ENCODE assay signal across 1 cellular context in genomic region chr17:76523084-76524037, GRCh38.
TF ChIP-seq lines count a peak whose summit lies in the region.

No MANE protein-coding gene starts in this region.

TF ChIP-seq in HepG2, 621 proteins besides CTCF, POLR2A, EP300 and RAD21 (continued from another document and continues in another):
- TF ChIP-seq ATF2 (CRISPR knock-in tag; IDR thresholded peaks at IDR 0.05), result peak; percentile 73
- TF ChIP-seq ZEB1 (IDR thresholded peaks at IDR 0.05; ENCODE audit: insufficient replicate concordance, low read depth), result peak; percentile 53
- no peak for TF ChIP-seq SSRP1 (CRISPR knock-in tag; IDR thresholded peaks at IDR 0.05)
- no peak for TF ChIP-seq KDM5A (IDR thresholded peaks at IDR 0.05; ENCODE audit: borderline replicate concordance, low read length)
- TF ChIP-seq HDAC6 (IDR thresholded peaks at IDR 0.05; ENCODE audit: low read depth, low read length), result no peak
- TF ChIP-seq BCL6 (CRISPR knock-in tag; IDR thresholded peaks at IDR 0.05), result peak; percentile 56; the same call in 1 of the 2 replicates
- no peak for TF ChIP-seq HMGA1 (CRISPR knock-in tag; conservative IDR thresholded peaks at IDR 0.05)
- TF ChIP-seq TEAD2 (CRISPR knock-in tag; IDR thresholded peaks at IDR 0.05), result no peak
- no peak; the same call in 1 of the 2 replicates for TF ChIP-seq FOXJ3 (CRISPR knock-in tag; IDR thresholded peaks at IDR 0.05; ENCODE audit: borderline replicate concordance)
- TF ChIP-seq ZNF530 (CRISPR knock-in tag; IDR thresholded peaks at IDR 0.05; ENCODE audit: low read depth), result no peak
- TF ChIP-seq NR2F1 (CRISPR knock-in tag; IDR thresholded peaks at IDR 0.05), result no peak
- TF ChIP-seq SNAPC2 (CRISPR knock-in tag; IDR thresholded peaks at IDR 0.05), result no peak
- TF ChIP-seq ZNF550 (CRISPR knock-in tag; IDR thresholded peaks at IDR 0.05; ENCODE audit: borderline replicate concordance), result peak; percentile 93; the same call in 1 of the 2 replicates
- TF ChIP-seq RNF219 (CRISPR knock-in tag; IDR thresholded peaks at IDR 0.05), result no peak
- TF ChIP-seq YEATS4 (CRISPR knock-in tag; IDR thresholded peaks at IDR 0.05; ENCODE audit: borderline replicate concordance), result no peak
- no peak for TF ChIP-seq ZNF503 (CRISPR knock-in tag; IDR thresholded peaks at IDR 0.05)
- no peak; the same call in 1 of the 2 replicates for TF ChIP-seq MED13 (CRISPR knock-in tag; IDR thresholded peaks at IDR 0.05)
- TF ChIP-seq KAT8 (CRISPR knock-in tag; IDR thresholded peaks at IDR 0.05), result peak; percentile 68; the same call in 1 of the 2 replicates
- no peak for TF ChIP-seq PHB2 (IDR thresholded peaks at IDR 0.05; ENCODE audit: partially characterized antibody)
- no peak for TF ChIP-seq MZF1 (CRISPR knock-in tag; IDR thresholded peaks at IDR 0.05; ENCODE audit: borderline replicate concordance)
- TF ChIP-seq GRHL1 (CRISPR knock-in tag; conservative IDR thresholded peaks at IDR 0.05), result no peak
- no peak for TF ChIP-seq ZNF10 (CRISPR knock-in tag; IDR thresholded peaks at IDR 0.05; ENCODE audit: borderline replicate concordance, low read depth)
- TF ChIP-seq ZNF451 (CRISPR knock-in tag; IDR thresholded peaks at IDR 0.05), result peak; percentile 75; the same call in 1 of the 2 replicates
- TF ChIP-seq ZSCAN25 (CRISPR knock-in tag; IDR thresholded peaks at IDR 0.05), result no peak; the same call in 1 of the 2 replicates
- TF ChIP-seq ZNF317 (CRISPR knock-in tag; IDR thresholded peaks at IDR 0.05), result peak; percentile 49; the same call in 1 of the 2 replicates
- peak; percentile 80 for TF ChIP-seq HOXA3 (CRISPR knock-in tag; IDR thresholded peaks at IDR 0.05)
- TF ChIP-seq NFE2L1 (CRISPR knock-in tag; IDR thresholded peaks at IDR 0.05; ENCODE audit: borderline replicate concordance), result no peak
- TF ChIP-seq JUNB (CRISPR knock-in tag; IDR thresholded peaks at IDR 0.05; ENCODE audit: borderline replicate concordance), result no peak
- no peak for TF ChIP-seq ZNF142 (CRISPR knock-in tag; IDR thresholded peaks at IDR 0.05)
- peak; percentile 79; the same call in 1 of the 2 replicates for TF ChIP-seq WIZ (CRISPR knock-in tag; IDR thresholded peaks at IDR 0.05)
- TF ChIP-seq RARG (CRISPR knock-in tag; IDR thresholded peaks at IDR 0.05; ENCODE audit: low read depth), result no peak
- TF ChIP-seq DPF2 (CRISPR knock-in tag; IDR thresholded peaks at IDR 0.05; ENCODE audit: borderline replicate concordance, low read depth), result no peak
- no peak for TF ChIP-seq ZNF414 (CRISPR knock-in tag; IDR thresholded peaks at IDR 0.05)
- no peak for TF ChIP-seq ZFP36 (IDR thresholded peaks at IDR 0.05; ENCODE audit: borderline replicate concordance, low read depth, low read length, partially characterized antibody)
- TF ChIP-seq KLF12 (CRISPR knock-in tag; IDR thresholded peaks at IDR 0.05; ENCODE audit: borderline replicate concordance), result no peak
- TF ChIP-seq GATA4 (IDR thresholded peaks at IDR 0.05; ENCODE audit: borderline replicate concordance, low read depth), result no peak
- no peak for TF ChIP-seq ZMYM2 (CRISPR knock-in tag; IDR thresholded peaks at IDR 0.05)
- TF ChIP-seq ZNF362 (CRISPR knock-in tag; IDR thresholded peaks at IDR 0.05; ENCODE audit: borderline replicate concordance), result no peak; the same call in 1 of the 2 replicates
- TF ChIP-seq CREB3 (CRISPR knock-in tag; IDR thresholded peaks at IDR 0.05), result no peak
- no peak for TF ChIP-seq ZBTB20 (CRISPR knock-in tag; IDR thresholded peaks at IDR 0.05; ENCODE audit: borderline replicate concordance, low read depth)
- no peak for TF ChIP-seq MAZ (IDR thresholded peaks at IDR 0.05; ENCODE audit: borderline replicate concordance, low read depth, low read length)
- peak; percentile 81; the same call in 1 of the 2 replicates for TF ChIP-seq MAZ (CRISPR knock-in tag; IDR thresholded peaks at IDR 0.05; ENCODE audit: low read depth)
- no peak for TF ChIP-seq TRAFD1 (CRISPR knock-in tag; IDR thresholded peaks at IDR 0.05; ENCODE audit: borderline replicate concordance)
- peak; percentile 66; the same call in 1 of the 2 replicates for TF ChIP-seq YEATS2 (CRISPR knock-in tag; IDR thresholded peaks at IDR 0.05; ENCODE audit: borderline replicate concordance)
- no peak for TF ChIP-seq ZNF562 (CRISPR knock-in tag; IDR thresholded peaks at IDR 0.05; ENCODE audit: borderline replicate concordance)
- no peak for TF ChIP-seq CENPX (CRISPR knock-in tag; IDR thresholded peaks at IDR 0.05)
